ENCODE assay signal across 25 cellular contexts in the genomic region with DNA sequence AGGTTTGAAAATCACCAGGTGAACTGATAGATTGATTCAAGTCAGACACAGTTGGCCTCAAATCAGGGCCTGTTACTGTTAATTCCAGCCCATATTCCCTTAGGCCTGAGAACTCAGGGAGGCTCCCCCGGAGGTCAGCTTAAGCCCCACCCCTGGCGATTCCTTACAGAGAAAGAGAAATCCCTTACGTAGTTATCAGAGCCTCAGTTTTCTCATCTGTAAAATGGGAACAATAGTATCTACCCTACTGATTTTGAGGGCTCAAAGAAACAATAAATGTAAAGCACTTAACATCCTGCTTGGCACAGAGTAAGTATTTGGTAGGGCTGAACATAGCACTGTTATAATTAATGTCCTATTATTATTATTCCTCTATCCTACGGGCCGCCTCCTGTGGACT.
DNase-seq lines count a peak whose midpoint lies in the region; ATAC-seq, FAIRE-seq and TF ChIP-seq lines count a peak whose summit lies in the region.
"Had no signal": no experiment of that assay in that cellular context is flagged by ENCODE, and none has a peak within 500 bp of the region (broad histone marks: within the 10 kb centered on the region; RNA-seq: fewer than 3 reads in every experiment).

No MANE protein-coding gene starts in this region.

- H2AK5ac ChIP-seq in H1 (ENCODE audit: low read depth, low read length): no peak overlapping the region

- H3K79me2 ChIP-seq in HepG2 (ENCODE audit: insufficient read depth, low read length): no peaks in the 10 kb centered on the region
- no peaks in the 10 kb centered on the region for H3K79me2 ChIP-seq in H1 (ENCODE audit: control insufficient read depth in 1 of 2, insufficient read depth in 2 of 2, low read length in 2 of 2)
- H3K79me2 ChIP-seq in keratinocyte (ENCODE audit: control insufficient read depth, insufficient read depth, low read length): no peaks in the 10 kb centered on the region

- no peaks in the 10 kb centered on the region for H3K23me2 ChIP-seq in H1 (ENCODE audit: low read depth, low read length)

- no peak overlapping the region for H3K4ac ChIP-seq in H1 (replicated peaks; ENCODE audit: insufficient read length, low read depth, low read length)

- H2BK20ac ChIP-seq in H1 (ENCODE audit: low read length): no peak overlapping the region

- no peak overlapping the region for H3K18ac ChIP-seq in H1 (ENCODE audit: extremely low read depth, low read length)

- TF ChIP-seq RAD21 in HepG2 (CRISPR knock-in tag; IDR thresholded peaks at IDR 0.05) (no peak), H1 (IDR thresholded peaks at IDR 0.05 in 1 of 2, conservative IDR thresholded peaks at IDR 0.05 in 1 of 2; ENCODE audit: low read depth in 2 of 2, low read length in 2 of 2) (no peak)

- H3K27ac ChIP-seq in HepG2 (ENCODE audit: extremely low read length, insufficient read depth, low read length): no peak overlapping the region
- no peak overlapping the region for H3K27ac ChIP-seq in right lobe of liver
- H3K27ac ChIP-seq in H1 (ENCODE audit: low read depth, low read length): no peak overlapping the region
- no peak overlapping the region for H3K27ac ChIP-seq in keratinocyte (ENCODE audit: control insufficient read depth, insufficient read depth, low read length)
- no peak overlapping the region for H3K27ac ChIP-seq in SJCRH30
- H3K27ac ChIP-seq: 22Rv1; A549; BLaER1 treated with 17β-estradiol and CSF1 and Interleukin-3, amounts not matched to agents 10 nM and 100 nM; C4-2B had no signal

- CTCF ChIA-PET in HepG2 (lab: Yijun Ruan, JAX; ENCODE audit: low intra/inter-chr PET ratio, low total read pairs): no interaction called here
- CTCF ChIA-PET in H1 (lab: Charles Lee; ENCODE audit: partially characterized antibody): interaction anchor here (0.7 to 1.0 kb wide), 2 partner anchors 12 to 33 kb away, joined by 3 read pairs; no protein-coding TSS in a partner anchor

- H3K9ac ChIP-seq in HepG2 (ENCODE audit: insufficient read depth, low read depth, low read length) (no peak overlapping the region), H1 (replicated peaks in 1 of 4; ENCODE audit: extremely low read depth in 1 of 4, low read depth in 3 of 4, low read length in 3 of 4) (no peak overlapping the region), keratinocyte (ENCODE audit: control insufficient read depth, extremely low read depth, insufficient read depth, low read length) (no peak overlapping the region)
- H3K9ac ChIP-seq: BLaER1 treated with 17β-estradiol and CSF1 and Interleukin-3, amounts not matched to agents 10 nM and 100 nM had no signal

- H3K79me1 ChIP-seq in H1 (ENCODE audit: low read depth, low read length): peaks cover 3% of the 10 kb centered on the region

- H4K91ac ChIP-seq in H1 (replicated peaks; ENCODE audit: insufficient read length, low read length): no peak overlapping the region

- TF ChIP-seq EP300 in HepG2 (IDR thresholded peaks at IDR 0.05; ENCODE audit: low read depth in 2 of 2, low read length in 2 of 2) (no peak), HepG2 (CRISPR knock-in tag; IDR thresholded peaks at IDR 0.05; ENCODE audit: borderline replicate concordance) (no peak), H1 (IDR thresholded peaks at IDR 0.05; ENCODE audit: borderline replicate concordance in 1 of 2, low read depth in 2 of 2, low read length in 2 of 2) (no peak)

- H2AFZ ChIP-seq in HepG2 (ENCODE audit: low read length) (no peak overlapping the region), H1 (ENCODE audit: low read length) (no peak overlapping the region), keratinocyte (ENCODE audit: control insufficient read depth, low read length) (no peak overlapping the region)

- H2BK15ac ChIP-seq in H1 (ENCODE audit: low read length): no peak overlapping the region

- in situ Hi-C loops in HepG2 (cut with HindIII; ENCODE audit: extremely low pct_ligation_motif_present, low pct_unique_long_range_greater_than_20kb): no loop called here

- H3K9me1 ChIP-seq in keratinocyte (ENCODE audit: control insufficient read depth, extremely low read depth, insufficient read depth, low read length): no peaks in the 10 kb centered on the region

- ATAC-seq in HepG2 (no peak), right lobe of liver (no peak)
- ATAC-seq: A549; CD8-positive, alpha-beta T cell; GM12878 had no signal

- no TSS peak for BruUV-seq in HepG2 (replicated peaks; lab: Mats Ljungman, UMichigan)

- H3K27me3 ChIP-seq in HepG2 (ENCODE audit: control insufficient read depth in 1 of 2, insufficient read depth in 2 of 2, low read length in 2 of 2) (no peaks in the 10 kb centered on the region), right lobe of liver (no peaks in the 10 kb centered on the region), H1 (replicated peaks in 1 of 4; ENCODE audit: control insufficient read depth in 3 of 4, extremely low read depth in 1 of 4, insufficient read depth in 3 of 4, low read length in 3 of 4) (no peaks in the 10 kb centered on the region), keratinocyte (ENCODE audit: control insufficient read depth, extremely low read depth, insufficient read depth, low read length) (no peaks in the 10 kb centered on the region), SJCRH30 (no peaks in the 10 kb centered on the region)
- H3K27me3 ChIP-seq: BLaER1 treated with 17β-estradiol and CSF1 and Interleukin-3, amounts not matched to agents 10 nM and 100 nM had no signal

- no peak overlapping the region for H4K5ac ChIP-seq in H1 (ENCODE audit: insufficient read length, low read depth, low read length)

- H4K20me1 ChIP-seq in HepG2 (ENCODE audit: insufficient read depth, low read length) (no peaks in the 10 kb centered on the region), H1 (replicated peaks in 1 of 2; ENCODE audit: control insufficient read depth in 1 of 2, insufficient read depth in 2 of 2, low read length in 2 of 2) (no peaks in the 10 kb centered on the region), keratinocyte (ENCODE audit: control insufficient read depth, extremely low read depth, insufficient read depth, low read length) (no peaks in the 10 kb centered on the region)
- H4K20me1 ChIP-seq: BLaER1 treated with 17β-estradiol and CSF1 and Interleukin-3, amounts not matched to agents 10 nM and 100 nM had no signal

- TF ChIP-seq POLR2A in HepG2 (IDR thresholded peaks at IDR 0.05; ENCODE audit: insufficient read depth in 1 of 2, low read depth in 2 of 2, low read length in 2 of 2): no peak
- no peak for TF ChIP-seq POLR2A in right lobe of liver (IDR thresholded peaks at IDR 0.05)
- TF ChIP-seq POLR2A in H1 (IDR thresholded peaks at IDR 0.05; ENCODE audit: control extremely low read depth in 1 of 2, low read depth in 2 of 2, low read length in 2 of 2): no peak

- TF ChIP-seq CTCF in HepG2 (CRISPR knock-in tag; IDR thresholded peaks at IDR 0.05) (no peak), right lobe of liver (IDR thresholded peaks at IDR 0.05) (no peak), H1 (IDR thresholded peaks at IDR 0.05; ENCODE audit: control extremely low read depth in 1 of 3, insufficient read depth in 1 of 3, low read depth in 1 of 3, low read length in 3 of 3) (no peak), keratinocyte (optimal IDR thresholded peaks at IDR 0.05 in 1 of 3, IDR thresholded peaks at IDR 0.05 in 1 of 3, conservative IDR thresholded peaks at IDR 0.05 in 1 of 3; ENCODE audit: extremely low read depth in 1 of 3, insufficient read depth in 2 of 3, low read length in 3 of 3) (no peak)

- intact Hi-C loops in HepG2 (cut with micrococcal nuclease; ENCODE audit: unreplicated experiment): no loop called here
- intact Hi-C loops in right lobe of liver (cut with DNase I): no loop called here

- dilution Hi-C loops in keratinocyte (cut with MboI; ENCODE audit: extremely low pct_ligation_motif_present, low sequenced_read_pairs): no loop called here

- no peaks in the 10 kb centered on the region for H3K9me3 ChIP-seq in HepG2 (ENCODE audit: low read length)
- H3K9me3 ChIP-seq in right lobe of liver: no peaks in the 10 kb centered on the region
- H3K9me3 ChIP-seq in H1 (ENCODE audit: insufficient read depth in 2 of 2, low read depth in 1 of 2, low read length in 1 of 2): no peaks in the 10 kb centered on the region
- H3K9me3 ChIP-seq in keratinocyte (ENCODE audit: control insufficient read depth, low read depth, low read length): no peaks in the 10 kb centered on the region
- H3K9me3 ChIP-seq in SJCRH30 (replicated peaks): no peaks in the 10 kb centered on the region
- H3K9me3 ChIP-seq: A549; BLaER1 treated with 17β-estradiol and CSF1 and Interleukin-3, amounts not matched to agents 10 nM and 100 nM; Caco-2 had no signal

- no peak overlapping the region for H3K23ac ChIP-seq in H1 (ENCODE audit: insufficient read length)

- H3K36me3 ChIP-seq in HepG2 (replicated peaks in 1 of 2; ENCODE audit: control insufficient read depth in 1 of 2, insufficient read depth in 2 of 2, low read length in 2 of 2) (peaks cover 15 to 44% of the 10 kb centered on the region in 2 experiments; a peak in 4 of 5 replicates), right lobe of liver (peaks cover 0 to 4% (median 0%) of the 10 kb centered on the region in 4 donors), H1 (ENCODE audit: control insufficient read depth in 2 of 4, insufficient read depth in 4 of 4, low read length in 3 of 4) (no peaks in the 10 kb centered on the region), keratinocyte (ENCODE audit: control insufficient read depth in 2 of 2, extremely low read depth in 1 of 2, insufficient read depth in 2 of 2, low read length in 2 of 2) (peaks cover 0 to 2% of the 10 kb centered on the region in 2 experiments), SJCRH30 (no peaks in the 10 kb centered on the region)
- H3K36me3 ChIP-seq: BLaER1 treated with 17β-estradiol and CSF1 and Interleukin-3, amounts not matched to agents 10 nM and 100 nM had no signal

- no peak overlapping the region for H2BK120ac ChIP-seq in H1 (replicated peaks; ENCODE audit: low read depth, low read length)

- no peak overlapping the region for H4K8ac ChIP-seq in H1 (ENCODE audit: extremely low read depth, insufficient read depth, low read length)

- H3K14ac ChIP-seq in H1 (ENCODE audit: insufficient read length): no peak overlapping the region

- 79% methylated on average over 5 of the region's 5 CpGs for WGBS in HepG2 (ENCODE audit: low lambda C conversion rate)
- 58% methylated on average over 3 of the region's 5 CpGs for WGBS in right lobe of liver (ENCODE audit: insufficient coverage, low coverage, low lambda C conversion rate, missing lambda C conversion rate)
- 80% methylated on average over 5 of the region's 5 CpGs; no CpG with 5 or more reads in 1 of the 2 experiments for WGBS in H1 (ENCODE audit: extremely low coverage in 1 of 2, insufficient coverage in 1 of 2, insufficient read length in 1 of 2, insufficient replicate concordance in 2 of 2, low coverage in 1 of 2, low lambda C conversion rate in 2 of 2, missing lambda C conversion rate in 1 of 2), 2 experiments

- H2BK5ac ChIP-seq in H1 (ENCODE audit: low read depth, low read length): no peak overlapping the region

- H3K4me3 ChIP-seq in HepG2 (replicated peaks in 1 of 3; ENCODE audit: insufficient read depth in 1 of 3, low read depth in 2 of 3, low read length in 3 of 3) (no peak overlapping the region), right lobe of liver (no peak overlapping the region), H1 (ENCODE audit: extremely low read depth in 1 of 4, insufficient read depth in 2 of 4, low read depth in 3 of 4, low read length in 4 of 4) (no peak overlapping the region), keratinocyte (ENCODE audit: control insufficient read depth in 2 of 3, extremely low read depth in 1 of 3, insufficient read depth in 2 of 3, low read depth in 1 of 3, low read length in 3 of 3) (no peak overlapping the region), SJCRH30 (no peak overlapping the region)
- H3K4me3 ChIP-seq: A549; BLaER1 treated with 17β-estradiol and CSF1 and Interleukin-3, amounts not matched to agents 10 nM and 100 nM; GM12878 had no signal

- no peak overlapping the region for H3K56ac ChIP-seq in H1 (replicated peaks; ENCODE audit: insufficient read length, low read depth, low read length)

- H3K4me2 ChIP-seq in HepG2 (ENCODE audit: low read depth, low read length) (no peak overlapping the region), H1 (ENCODE audit: insufficient read depth in 1 of 2, low read depth in 2 of 2, low read length in 2 of 2) (no peak overlapping the region), keratinocyte (ENCODE audit: control insufficient read depth, extremely low read depth, insufficient read depth, low read depth, low read length) (no peak overlapping the region)
- H3K4me2 ChIP-seq: A549; BLaER1 treated with 17β-estradiol and CSF1 and Interleukin-3, amounts not matched to agents 10 nM and 100 nM had no signal

- FAIRE-seq in HepG2 (lab: Jason Lieb, UNC) (no peak), H1 (lab: Jason Lieb, UNC) (no peak), keratinocyte (lab: Jason Lieb, UNC) (peak; percentile 5)
- FAIRE-seq: A549, D721Med, GM12878, GM12892, GM18507 had no signal

- no peak for DNase-seq in HepG2 (ENCODE audit: low spot score)
- DNase-seq in right lobe of liver: no peak
- DNase-seq in H1 (ENCODE audit: low read depth in 1 of 2, low spot score in 2 of 2): no peak
- no peak for DNase-seq in keratinocyte (ENCODE audit: low read depth, low spot score)
- DNase-seq in SJCRH30: no peak
- DNase-seq in DMS114 treated with DMSO at 0.1 percent for 48 hours (lab: John Stamatoyannopoulos, UW; ENCODE audit: unreplicated experiment): no peak
- DNase-seq: AML-193; Caco-2; Calu3; CD4-positive, alpha-beta T cell; CD8-positive, alpha-beta T cell; DMS153; DMS53; DMS79; DND-41; EL; GDM1 had no signal

- no peak overlapping the region for H2BK12ac ChIP-seq in H1 (ENCODE audit: low read depth, low read length)

- POLR2A ChIA-PET in HepG2 (lab: Yijun Ruan, JAX): no interaction called here
- POLR2A ChIA-PET in H1 (lab: Charles Lee; ENCODE audit: partially characterized antibody): interaction anchor here (1.0 kb wide), 1 partner anchor 8 kb away, joined by 3 read pairs; no protein-coding TSS in a partner anchor

- H3K4me1 ChIP-seq in HepG2 (ENCODE audit: insufficient read depth, low read length): peaks cover 27% of the 10 kb centered on the region
- no peaks in the 10 kb centered on the region for H3K4me1 ChIP-seq in right lobe of liver
- H3K4me1 ChIP-seq in H1 (replicated peaks in 1 of 4; ENCODE audit: control insufficient read depth in 3 of 4, insufficient read depth in 4 of 4, low read length in 3 of 4): peaks cover 0 to 13% (median 7%) of the 10 kb centered on the region in 4 experiments; a peak in 6 of 7 replicates
- peaks cover 6% of the 10 kb centered on the region for H3K4me1 ChIP-seq in keratinocyte (ENCODE audit: control insufficient read depth, extremely low read depth, insufficient read depth, low read length)
- no peaks in the 10 kb centered on the region; the same call in 1 of the 2 replicates for H3K4me1 ChIP-seq in SJCRH30
- H3K4me1 ChIP-seq: Caco-2 had no signal
